In the genomic region with DNA sequence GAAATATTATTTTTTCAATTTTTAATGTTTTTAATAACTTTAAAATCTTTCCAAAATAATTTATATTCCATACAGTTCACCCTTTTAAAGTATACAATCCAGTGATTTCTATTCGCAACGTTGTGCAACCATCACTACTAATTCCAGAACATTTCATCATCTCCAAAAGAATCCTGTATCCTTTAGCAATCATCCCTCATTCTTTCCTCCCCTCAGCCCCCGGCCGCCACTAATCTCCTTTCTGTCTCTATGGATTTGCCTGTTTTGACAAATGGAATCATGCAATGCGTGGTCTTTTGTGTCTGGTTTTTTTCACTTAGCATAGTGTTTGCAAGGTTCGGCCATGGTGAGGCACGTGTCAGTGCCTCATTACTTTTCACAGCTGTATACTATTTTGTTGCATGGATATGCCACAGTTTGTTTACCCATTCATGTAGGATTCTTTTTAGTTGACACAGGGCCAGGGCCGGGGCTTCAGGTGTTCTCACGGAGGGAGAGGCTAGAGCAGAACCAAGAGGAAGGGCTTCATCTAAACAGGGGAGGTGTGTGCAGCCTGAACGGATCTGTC, we compare ENCODE assay signal across 28 cellular contexts. TPM values are rescaled to one million over a fixed set of nuclear protein-coding genes. Genes with fewer than 3 reads are reported as not detected.
DNase-seq lines count a peak whose midpoint lies in the region; ATAC-seq, FAIRE-seq and TF ChIP-seq lines count a peak whose summit lies in the region.
"Had no signal": no experiment of that assay in that cellular context is flagged by ENCODE, and none has a peak within 500 bp of the region (broad histone marks: within the 10 kb centered on the region; RNA-seq: fewer than 3 reads in every experiment).

No MANE protein-coding gene starts in this region.

- H3K27ac Mint-ChIP-seq in endothelial cell (ENCODE audit: unreplicated experiment) = peak overlapping the region; percentile 68
- H3K27ac Mint-ChIP-seq in activated T-cell treated with anti-CD3 and anti-CD28 coated beads, Interleukin-2, amount 50 U/mL, for 72 hours = no peak overlapping the region
- H3K27ac Mint-ChIP-seq: CD14-positive monocyte; CD8-positive, alpha-beta memory T cell; GM23338 had no signal

- in situ Hi-C loops in HepG2 (cut with HindIII; ENCODE audit: extremely low pct_ligation_motif_present, low pct_unique_long_range_greater_than_20kb) = no loop called here

- H3K4me3 ChIP-seq in SK-N-SH (ENCODE audit: low read depth in 2 of 2, low read length in 1 of 2) (no peak overlapping the region), HepG2 (replicated peaks in 1 of 3; ENCODE audit: insufficient read depth in 1 of 3, low read depth in 2 of 3, low read length in 3 of 3) (no peak overlapping the region), stomach (no peak overlapping the region)
- H3K4me3 ChIP-seq: GM23338, HAP-1, SJCRH30 had no signal

- H3K9me3 ChIP-seq in SK-N-SH (no peaks in the 10 kb centered on the region), HepG2 (ENCODE audit: low read length) (no peaks in the 10 kb centered on the region), stomach (no peaks in the 10 kb centered on the region)
- H3K9me3 ChIP-seq: BE2C, HAP-1, SJCRH30 had no signal

- H4K20me1 ChIP-seq in SK-N-SH (ENCODE audit: insufficient read depth) (no peaks in the 10 kb centered on the region), HepG2 (ENCODE audit: insufficient read depth, low read length) (peaks cover 20% of the 10 kb centered on the region; the same call in 1 of the 2 replicates)

- TF ChIP-seq POLR2A in HepG2 (IDR thresholded peaks at IDR 0.05; ENCODE audit: insufficient read depth in 1 of 2, low read depth in 2 of 2, low read length in 2 of 2) = no peak
- no peak for TF ChIP-seq POLR2A in stomach (IDR thresholded peaks at IDR 0.05)

- TF ChIP-seq RAD21 in SK-N-SH (IDR thresholded peaks at IDR 0.05; ENCODE audit: low read length) = no peak
- no peak for TF ChIP-seq RAD21 in HepG2 (CRISPR knock-in tag; IDR thresholded peaks at IDR 0.05)

- no peak overlapping the region for H3K4me2 ChIP-seq in SK-N-SH
- no peak overlapping the region for H3K4me2 ChIP-seq in HepG2 (ENCODE audit: low read depth, low read length)
- H3K4me2 ChIP-seq: GM23338 had no signal

- POLR2A ChIA-PET in SK-N-SH (lab: Yijun Ruan, JAX) (no interaction called here), HepG2 (lab: Yijun Ruan, JAX) (no interaction called here)

- no peaks in the 10 kb centered on the region for H3F3A ChIP-seq in SK-N-SH (replicated peaks; ENCODE audit: insufficient read depth)

- H3K27me3 Mint-ChIP-seq in endothelial cell (ENCODE audit: unreplicated experiment) = peaks cover 18% of the 10 kb centered on the region
- peaks cover 12% of the 10 kb centered on the region for H3K27me3 Mint-ChIP-seq in activated T-cell treated with anti-CD3 and anti-CD28 coated beads, Interleukin-2, amount 50 U/mL, for 72 hours (ENCODE audit: low read depth)

- no peak for ATAC-seq in SK-N-SH treated with all-trans-retinoic acid at 6 μM for 48 hours
- no peak for ATAC-seq in HepG2
- ATAC-seq in activated T-cell treated with anti-CD3 and anti-CD28 coated beads, Interleukin-2, amount 50 U/mL, for 72 hours (replicated peaks in 1 of 2) = no peak
- ATAC-seq in HG03280 (IDR thresholded peaks at IDR 0.05; ENCODE audit: unreplicated experiment) = no peak
- ATAC-seq: GM23338, PC-3, Right ventricle myocardium inferior had no signal

- H3K9ac ChIP-seq in SK-N-SH = no peak overlapping the region
- no peak overlapping the region for H3K9ac ChIP-seq in HepG2 (ENCODE audit: insufficient read depth, low read depth, low read length)

- H3K4me1 ChIP-seq in SK-N-SH (ENCODE audit: control insufficient read depth in 1 of 2, insufficient read depth in 2 of 2, low read depth in 1 of 2, low read length in 1 of 2) = peaks cover 0 to 36% of the 10 kb centered on the region in 2 experiments; a peak in 1 of 4 replicates
- H3K4me1 ChIP-seq in HepG2 (ENCODE audit: insufficient read depth, low read length) = peaks cover 35% of the 10 kb centered on the region
- H3K4me1 ChIP-seq in stomach = peaks cover 14 to 28% (median 23%) of the 10 kb centered on the region in 4 donors
- H3K4me1 ChIP-seq: BE2C, HAP-1 had no signal

- no peak overlapping the region for H3K4me3 Mint-ChIP-seq in endothelial cell (ENCODE audit: unreplicated experiment)
- no peak overlapping the region for H3K4me3 Mint-ChIP-seq in activated T-cell treated with anti-CD3 and anti-CD28 coated beads, Interleukin-2, amount 50 U/mL, for 72 hours
- H3K4me3 Mint-ChIP-seq: CD8-positive, alpha-beta memory T cell; GM23338 had no signal

- no TSS peak for BruUV-seq in HepG2 (replicated peaks; lab: Mats Ljungman, UMichigan)

- H3K9me2 ChIP-seq in SK-N-SH = no peaks in the 10 kb centered on the region

- no peak overlapping the region for H3K27ac ChIP-seq in SK-N-SH (ENCODE audit: low read depth in 2 of 2, low read length in 1 of 2)
- no peak overlapping the region for H3K27ac ChIP-seq in HepG2 (ENCODE audit: extremely low read length, insufficient read depth, low read length)
- H3K27ac ChIP-seq in stomach = no peak overlapping the region
- H3K27ac ChIP-seq: 22Rv1, HL-60, SJCRH30 had no signal

- H2AFZ ChIP-seq in SK-N-SH (ENCODE audit: low read depth) (no peak overlapping the region), HepG2 (ENCODE audit: low read length) (no peak overlapping the region)
- H2AFZ ChIP-seq: GM23338 had no signal

- 76% methylated on average over 10 of the region's 10 CpGs for WGBS in SK-N-SH (ENCODE audit: low lambda C conversion rate)
- whole genome bisulfite sequencing in HepG2 (ENCODE audit: low lambda C conversion rate) = 60% methylated on average over 10 of the region's 10 CpGs
- 75 to 94% (median 93%) methylated on average over 10 of the region's 10 CpGs for WGBS in stomach, 5 donors

- DNase-seq in SK-N-SH = no peak
- no peak for DNase-seq in endothelial cell (ENCODE audit: low spot score)
- DNase-seq in HepG2 (ENCODE audit: low spot score) = no peak
- peak; percentile 23 for DNase-seq in stomach
- DNase-seq in activated T-cell treated with anti-CD3 and anti-CD28 coated beads, Interleukin-2, amount 50 U/mL, for 72 hours = no peak
- no peak for DNase-seq in activated T-cell treated with anti-CD3 and anti-CD28 coated beads, Interleukin-2, amount 50 U/mL, for 48 hours
- DNase-seq: BE2C; CD8-positive, alpha-beta memory T cell; DMS153; DND-41; KG1; MM.1S; NCI-H2029; NCI-H446 treated with DMSO at 0.1 percent for 48 hours; NCI-H526; NCI-H82; NK-92 treated with Interleukin-12 subunit alpha and Interleukin-12 subunit beta, amount 100 ng/mL, for 24 hours; PC-3; SJCRH30 had no signal

- H3K9me3 Mint-ChIP-seq in endothelial cell (ENCODE audit: unreplicated experiment) = no peaks in the 10 kb centered on the region
- H3K9me3 Mint-ChIP-seq in activated T-cell treated with anti-CD3 and anti-CD28 coated beads, Interleukin-2, amount 50 U/mL, for 72 hours = no peaks in the 10 kb centered on the region

- no peak for FAIRE-seq in HepG2 (lab: Jason Lieb, UNC)
- FAIRE-seq: GM18507 had no signal

- intact Hi-C loops in HepG2 (cut with micrococcal nuclease; ENCODE audit: unreplicated experiment) (loop anchor here (10.0 kb wide), 1 partner anchor 196 kb away; no protein-coding TSS in a partner anchor), stomach (cut with DNase I; ENCODE audit: low total_unique reads) (no loop called here)

- H3K36me3 Mint-ChIP-seq in endothelial cell (ENCODE audit: low read depth, unreplicated experiment) = no peaks in the 10 kb centered on the region
- H3K36me3 Mint-ChIP-seq in activated T-cell treated with anti-CD3 and anti-CD28 coated beads, Interleukin-2, amount 50 U/mL, for 72 hours (ENCODE audit: insufficient read depth in 2 of 2) = no peaks in the 10 kb centered on the region
- H3K36me3 Mint-ChIP-seq: CD14-positive monocyte; CD8-positive, alpha-beta memory T cell had no signal

- H3K27me3 ChIP-seq in SK-N-SH (ENCODE audit: insufficient read depth) (no peaks in the 10 kb centered on the region), HepG2 (ENCODE audit: control insufficient read depth in 1 of 2, insufficient read depth in 2 of 2, low read length in 2 of 2) (peaks cover 3 to 70% of the 10 kb centered on the region in 2 experiments), stomach (peaks cover 0 to 4% (median 0%) of the 10 kb centered on the region in 3 donors)
- H3K27me3 ChIP-seq: BE2C had no signal

- TF ChIP-seq EP300 in SK-N-SH (IDR thresholded peaks at IDR 0.05; ENCODE audit: borderline replicate concordance in 1 of 2, low read depth in 1 of 2, low read length in 1 of 2) (no peak), HepG2 (IDR thresholded peaks at IDR 0.05; ENCODE audit: low read depth in 2 of 2, low read length in 2 of 2) (no peak), HepG2 (CRISPR knock-in tag; IDR thresholded peaks at IDR 0.05; ENCODE audit: borderline replicate concordance) (no peak), stomach (IDR thresholded peaks at IDR 0.05) (no peak)

- TF ChIP-seq CTCF in SK-N-SH (IDR thresholded peaks at IDR 0.05) (no peak), endothelial cell (IDR thresholded peaks at IDR 0.05; ENCODE audit: unreplicated experiment) (no peak), HepG2 (CRISPR knock-in tag; IDR thresholded peaks at IDR 0.05) (no peak), stomach (IDR thresholded peaks at IDR 0.05) (no peak)

- H3K79me2 ChIP-seq in SK-N-SH (ENCODE audit: insufficient read depth) = no peaks in the 10 kb centered on the region
- H3K79me2 ChIP-seq in HepG2 (ENCODE audit: insufficient read depth, low read length) = no peaks in the 10 kb centered on the region

- CTCF ChIA-PET in SK-N-SH (lab: Yijun Ruan, JAX) = interaction anchor here (1.2 to 12.2 kb wide), 4 partner anchors 116 to 306 kb away, joined by 3 to 173 read pairs (median 38); no protein-coding TSS in a partner anchor
- CTCF ChIA-PET in HepG2 (lab: Yijun Ruan, JAX; ENCODE audit: low intra/inter-chr PET ratio, low total read pairs) = no interaction called here

- H3K36me3 ChIP-seq in SK-N-SH (replicated peaks in 1 of 2; ENCODE audit: control insufficient read depth in 1 of 2, insufficient read depth in 2 of 2, low read length in 1 of 2) (no peaks in the 10 kb centered on the region), HepG2 (replicated peaks in 1 of 2; ENCODE audit: control insufficient read depth in 1 of 2, insufficient read depth in 2 of 2, low read length in 2 of 2) (no peaks in the 10 kb centered on the region), stomach (no peaks in the 10 kb centered on the region)
- H3K36me3 ChIP-seq: BE2C, HAP-1, SJCRH30 had no signal

- peaks cover 10% of the 10 kb centered on the region for H3K4me1 Mint-ChIP-seq in endothelial cell (ENCODE audit: unreplicated experiment)
- no peaks in the 10 kb centered on the region for H3K4me1 Mint-ChIP-seq in activated T-cell treated with anti-CD3 and anti-CD28 coated beads, Interleukin-2, amount 50 U/mL, for 72 hours (ENCODE audit: low read depth)
- H3K4me1 Mint-ChIP-seq: CD14-positive monocyte; CD8-positive, alpha-beta memory T cell had no signal

RNA-seq across cellular contexts. Expression of a gene that starts 40.6 kb away (rescaled TPM):
- polyA plus RNA-seq in SK-N-SH (2012; rRNA removed) (5.0 and 7.8 TPM in 2 replicates), HepG2 (2011; rRNA removed) (8.8 and 10.5 TPM in 2 replicates), stomach (1 to 10 TPM; 2.1 to 4.2 (median 2.6) TPM)
- polyA plus RNA-seq in SK-N-SH (2012; cell fraction: cytosol; rRNA removed) = 1.7 and 2.2 TPM in 2 replicates
- 40.6 and 45.3 TPM in 2 replicates for polyA plus RNA-seq in SK-N-SH (2012; cell fraction: nucleus; rRNA removed)
- total RNA-seq in endothelial cell (ENCODE audit: unreplicated experiment) (18.9 TPM), HepG2 (2016; rRNA removed; fragmentation: Illumina TruSeq; extraction: Trizol) (14.7 and 16.5 TPM in 2 replicates), stomach (10 to 100 TPM; 11.0 to 39.3 (median 17.2) TPM)
- total RNA-seq in HepG2 (2016; cell fraction: cytosol; rRNA removed; fragmentation: Illumina TruSeq; extraction: Trizol; ENCODE audit: low read depth) = 19.7 and 21.4 TPM in 2 replicates
- 12.3 and 15.2 TPM in 2 replicates for total RNA-seq in HepG2 (2016; cell fraction: insoluble cytoplasmic fraction; rRNA removed; fragmentation: Illumina TruSeq; extraction: Trizol)
- 9.5 and 11.9 TPM in 2 replicates for total RNA-seq in HepG2 (2016; cell fraction: membrane; rRNA removed; fragmentation: Illumina TruSeq; extraction: Trizol)
- total RNA-seq in HepG2 (2016; cell fraction: nucleus; rRNA removed; fragmentation: Illumina TruSeq; extraction: Trizol) = 27.6 and 28.2 TPM in 2 replicates
- polyA plus RNA-seq in HepG2 (2011; cell fraction: cytosol; rRNA removed) = 2.8 and 2.9 TPM in 2 replicates
- polyA plus RNA-seq in HepG2 (2011; cell fraction: nucleus; rRNA removed) = 58.3 and 61.4 TPM in 2 replicates
- polyA plus RNA-seq in HepG2 (2012) = 9.2 and 10.4 TPM in 2 replicates
- polyA plus RNA-seq in HepG2 (2016; cell fraction: cytosol; fragmentation: Illumina TruSeq; extraction: Trizol; ENCODE audit: low read depth) = 0.26 and 0.31 TPM in 2 replicates
- polyA plus RNA-seq in HepG2 (2016; cell fraction: insoluble cytoplasmic fraction; fragmentation: Illumina TruSeq; extraction: Trizol; ENCODE audit: low read depth) = 4.9 and 6.4 TPM in 2 replicates
- polyA plus RNA-seq in HepG2 (2016; cell fraction: membrane; fragmentation: Illumina TruSeq; extraction: Trizol; ENCODE audit: low read depth) = 0.66 TPM in 2 replicates
- 40.6 and 43.4 TPM in 2 replicates for polyA plus RNA-seq in HepG2 (2016; cell fraction: nucleus; fragmentation: Illumina TruSeq; extraction: Trizol; ENCODE audit: insufficient read depth, low read depth)
- 16.1 and 26.2 TPM in 2 replicates for polyA minus RNA-seq in HepG2 (2011; rRNA and poly(A)+ RNA removed; ENCODE audit: low replicate concordance)
- 5.2 and 5.8 TPM in 2 replicates for polyA minus RNA-seq in HepG2 (2011; cell fraction: cytosol; rRNA and poly(A)+ RNA removed)
- polyA minus RNA-seq in HepG2 (2011; cell fraction: nucleus; rRNA and poly(A)+ RNA removed) = 25.9 and 28.1 TPM in 2 replicates
- 10 to 100 TPM; 20.2 to 24.8 TPM for total RNA-seq in activated T-cell treated with anti-CD3 and anti-CD28 coated beads, Interleukin-2, amount 50 U/mL, for 72 hours
